Comparison of ENCODE assay signal across 14 cellular contexts in the genomic region with DNA sequence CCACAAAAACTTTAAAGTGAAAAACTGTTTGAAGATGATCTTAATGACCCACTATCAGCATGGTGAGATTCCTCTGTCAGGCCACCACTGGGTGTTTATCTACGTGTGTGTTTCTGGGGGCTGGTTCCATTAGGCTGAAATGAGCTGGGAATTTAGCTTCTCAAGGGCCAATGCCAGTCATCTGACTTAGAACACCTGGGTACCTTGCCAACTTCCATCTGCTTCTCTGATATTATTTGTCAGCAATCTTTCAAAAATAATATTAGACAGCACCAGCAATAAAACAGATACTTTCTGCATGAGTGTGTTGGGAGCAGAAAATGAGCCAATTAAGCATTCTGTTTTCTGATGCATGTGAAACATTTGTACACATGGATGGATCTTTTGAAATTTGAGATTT.
DNase-seq lines count a peak whose midpoint lies in the region; ATAC-seq lines count a peak whose summit lies in the region.
"Had no signal": no experiment of that assay in that cellular context is flagged by ENCODE, and none has a peak within 500 bp of the region (broad histone marks: within the 10 kb centered on the region; RNA-seq: fewer than 3 reads in every experiment).

No MANE protein-coding gene starts in this region.

- intact Hi-C loops in left ventricle myocardium superior (cut with micrococcal nuclease) (no loop called here), Right ventricle myocardium superior (cut with DNase I) (no loop called here)

- H3K4me1 ChIP-seq in skeletal muscle satellite cell (ENCODE audit: control insufficient read depth, insufficient read depth, low read length): peaks cover 12% of the 10 kb centered on the region
- H3K4me1 ChIP-seq: BLaER1 treated with 17β-estradiol and CSF1 and Interleukin-3, amounts not matched to agents 10 nM and 100 nM had no signal

- no peaks in the 10 kb centered on the region for H3K36me3 ChIP-seq in skeletal muscle satellite cell (ENCODE audit: insufficient read depth, low read length)
- H3K36me3 ChIP-seq: BLaER1 treated with 17β-estradiol and CSF1 and Interleukin-3, amounts not matched to agents 10 nM and 100 nM had no signal

- no peak overlapping the region for H3K9ac ChIP-seq in skeletal muscle satellite cell (ENCODE audit: low read depth, low read length)
- H3K9ac ChIP-seq: BLaER1 treated with 17β-estradiol and CSF1 and Interleukin-3, amounts not matched to agents 10 nM and 100 nM had no signal

- H3K4me2 ChIP-seq in skeletal muscle satellite cell (ENCODE audit: low read length): peak overlapping the region; percentile 6
- H3K4me2 ChIP-seq: BLaER1 treated with 17β-estradiol and CSF1 and Interleukin-3, amounts not matched to agents 10 nM and 100 nM had no signal

- DNase-seq in left ventricle myocardium superior (no peak), Right ventricle myocardium superior (no peak), NCI-H2171 treated with DMSO at 0.1 percent for 48 hours (lab: John Stamatoyannopoulos, UW) (peak; percentile 98), T-helper 2 cell (no peak), GDM1 (lab: John Stamatoyannopoulos, UW) (no peak)
- DNase-seq: Calu3; CD8-positive, alpha-beta T cell; DMS79; H9 had no signal

- H3K4me3 ChIP-seq in skeletal muscle satellite cell (ENCODE audit: low read length): no peak overlapping the region
- H3K4me3 ChIP-seq: BLaER1 treated with 17β-estradiol and CSF1 and Interleukin-3, amounts not matched to agents 10 nM and 100 nM; GM12878 had no signal

- ATAC-seq in left ventricle myocardium superior (peak; percentile 7), Right ventricle myocardium superior (ENCODE audit: poor library complexity) (no peak), GM18519 (IDR thresholded peaks at IDR 0.05; ENCODE audit: low FRiP score, unreplicated experiment) (no peak)
- ATAC-seq: CD8-positive, alpha-beta T cell; GM12878; HepG2 had no signal

- H3K27me3 ChIP-seq in skeletal muscle satellite cell (ENCODE audit: control insufficient read depth, insufficient read depth, low read length): no peaks in the 10 kb centered on the region
- H3K27me3 ChIP-seq: BLaER1 treated with 17β-estradiol and CSF1 and Interleukin-3, amounts not matched to agents 10 nM and 100 nM had no signal

- no peaks in the 10 kb centered on the region for H3K9me3 ChIP-seq in skeletal muscle satellite cell (replicated peaks; ENCODE audit: low read length)
- H3K9me3 ChIP-seq: BLaER1 treated with 17β-estradiol and CSF1 and Interleukin-3, amounts not matched to agents 10 nM and 100 nM had no signal
